9 cellular contexts compared by ENCODE assay signal in genomic region chr6:26217714-26218075, GRCh38.
A peak's percentile ranks its signal among the peaks of the same experiment; 100 is the strongest.
DNase-seq lines count a peak whose midpoint lies in the region; ATAC-seq, FAIRE-seq and TF ChIP-seq lines count a peak whose summit lies in the region.
"Had no signal": no experiment of that assay in that cellular context is flagged by ENCODE, and none has a peak within 500 bp of the region (broad histone marks: within the 10 kb centered on the region; RNA-seq: fewer than 3 reads in every experiment).

No MANE protein-coding gene starts in this region.

- FAIRE-seq in endothelial cell of umbilical vein (lab: Jason Lieb, UNC), result peak; percentile 65
- FAIRE-seq: islet of Langerhans had no signal

- no peaks in the 10 kb centered on the region for H3K9me1 ChIP-seq in endothelial cell of umbilical vein (replicated peaks; ENCODE audit: control insufficient read depth, extremely low read depth, insufficient read depth, low read length)

- H3K4me3 ChIP-seq in GM12865 (ENCODE audit: low read depth, low read length) (peak overlapping the region; percentile 56), endothelial cell of umbilical vein (replicated peaks in 1 of 3; ENCODE audit: insufficient read depth in 1 of 3, low read depth in 1 of 3, low read length in 3 of 3) (peak overlapping the region; percentile 22 to 82 (median 42)), prostate gland (peak overlapping the region; percentile 45 to 51)

- H3K9me3 ChIP-seq in endothelial cell of umbilical vein (replicated peaks; ENCODE audit: control insufficient read depth, insufficient read depth, low read length) (no peaks in the 10 kb centered on the region), prostate gland (no peaks in the 10 kb centered on the region)

- H3K9ac ChIP-seq in endothelial cell of umbilical vein (replicated peaks; ENCODE audit: extremely low read depth, insufficient read depth, low read length), result peak overlapping the region; percentile 92

- peak; percentile 66 for DNase-seq in GM12865 (ENCODE audit: low read depth)
- peak; percentile 88 for DNase-seq in NCI-H82 (lab: John Stamatoyannopoulos, UW)
- DNase-seq in endothelial cell of umbilical vein (ENCODE audit: low read depth, low spot score), result no peak
- DNase-seq in prostate gland (ENCODE audit: low spot score), result no peak
- DNase-seq in NCI-H526 treated with DMSO at 0.1 percent for 48 hours (lab: John Stamatoyannopoulos, UW), result no peak
- DNase-seq in hippocampal formation (lab: John Stamatoyannopoulos, UW), result no peak

- dilution Hi-C loops in endothelial cell of umbilical vein (cut with MboI; ENCODE audit: extremely low pct_ligation_motif_present, low sequenced_read_pairs), result no loop called here

- H2AFZ ChIP-seq in endothelial cell of umbilical vein (ENCODE audit: low read depth, low read length), result no peak overlapping the region

- peak overlapping the region; percentile 95 for H3K4me2 ChIP-seq in endothelial cell of umbilical vein (ENCODE audit: insufficient read depth, low read length)

- WGBS in prostate gland, result 11% methylated on average over 10 of the region's 10 CpGs

- intact Hi-C loops in endothelial cell of umbilical vein (cut with micrococcal nuclease) (loop anchor here (1.0 to 2.0 kb wide), 2 partner anchors 17 to 33 kb away; a partner anchor contains a TSS), prostate gland (cut with DNase I) (loop anchor here (2.0 to 5.0 kb wide), 2 partner anchors 67 to 115 kb away; a partner anchor contains a TSS)

- no peaks in the 10 kb centered on the region for H4K20me1 ChIP-seq in endothelial cell of umbilical vein (replicated peaks; ENCODE audit: control insufficient read depth, extremely low read depth, insufficient read depth, low read length)

- TF ChIP-seq POLR2A in endothelial cell of umbilical vein (IDR thresholded peaks at IDR 0.05; ENCODE audit: low read depth, low read length) (no peak), prostate gland (IDR thresholded peaks at IDR 0.05) (no peak)

- H3K4me1 ChIP-seq in endothelial cell of umbilical vein (ENCODE audit: control insufficient read depth, extremely low read depth, insufficient read depth, low read length) (peaks cover 7% of the 10 kb centered on the region), prostate gland (replicated peaks) (peaks cover 3% of the 10 kb centered on the region)

- no peak for TF ChIP-seq CTCF in GM12865 (IDR thresholded peaks at IDR 0.05; ENCODE audit: insufficient read depth, low read depth, low read length, missing control alignments)
- TF ChIP-seq CTCF in endothelial cell of umbilical vein (IDR thresholded peaks at IDR 0.05; ENCODE audit: extremely low read depth in 1 of 2, insufficient read depth in 1 of 2, low read depth in 1 of 2, low read length in 2 of 2), result no peak
- no peak for TF ChIP-seq CTCF in prostate gland (IDR thresholded peaks at IDR 0.05)

- H3K36me3 ChIP-seq in endothelial cell of umbilical vein (ENCODE audit: control insufficient read depth in 2 of 2, extremely low read depth in 1 of 2, insufficient read depth in 2 of 2, low read length in 2 of 2), result no peaks in the 10 kb centered on the region
- no peaks in the 10 kb centered on the region for H3K36me3 ChIP-seq in prostate gland

- ATAC-seq in GM21786 (IDR thresholded peaks at IDR 0.05; ENCODE audit: unreplicated experiment) (no peak), GM19023 (IDR thresholded peaks at IDR 0.05; ENCODE audit: unreplicated experiment) (no peak)

- H3K79me2 ChIP-seq in endothelial cell of umbilical vein (ENCODE audit: control insufficient read depth, insufficient read depth, low read length), result no peaks in the 10 kb centered on the region

- H3K27ac ChIP-seq in endothelial cell of umbilical vein (ENCODE audit: insufficient read depth, low read depth, low read length) (peak overlapping the region; percentile 89), prostate gland (peak overlapping the region; percentile 92)

- H3K27me3 ChIP-seq in endothelial cell of umbilical vein (ENCODE audit: control insufficient read depth in 2 of 2, insufficient read depth in 2 of 2, low read length in 2 of 2) (no peaks in the 10 kb centered on the region), prostate gland (replicated peaks; ENCODE audit: insufficient read depth) (no peaks in the 10 kb centered on the region)

- no TSS peak for BruUV-seq in endothelial cell of umbilical vein (replicated peaks; lab: Mats Ljungman, UMichigan)

- POLR2A ChIA-PET in endothelial cell of umbilical vein (lab: Charles Lee), result interaction anchor here (1.2 to 4.1 kb wide), 10 partner anchors 12 to 191 kb away, joined by 3 to 122 read pairs (median 46); a partner anchor contains a TSS

- CTCF ChIA-PET in endothelial cell of umbilical vein (lab: Charles Lee), result interaction anchor here (1.8 to 3.6 kb wide), 8 partner anchors 13 to 94 kb away, joined by 5 to 30 read pairs (median 12); a partner anchor contains a TSS

TF ChIP-seq in endothelial cell of umbilical vein, 7 proteins besides CTCF, POLR2A, EP300 and RAD21:
- TF ChIP-seq, protein P1, sequence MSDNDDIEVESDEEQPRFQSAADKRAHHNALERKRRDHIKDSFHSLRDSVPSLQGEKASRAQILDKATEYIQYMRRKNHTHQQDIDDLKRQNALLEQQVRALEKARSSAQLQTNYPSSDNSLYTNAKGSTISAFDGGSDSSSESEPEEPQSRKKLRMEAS (IDR thresholded peaks at IDR 0.05; ENCODE audit: insufficient read depth, insufficient read length), result no peak
- no peak for TF ChIP-seq FOS (IDR thresholded peaks at IDR 0.05; ENCODE audit: borderline replicate concordance, insufficient read depth, low read length)
- TF ChIP-seq POLR2AphosphoS5 (IDR thresholded peaks at IDR 0.05; ENCODE audit: insufficient read depth, low read depth, low read length), result no peak
- no peak for TF ChIP-seq EZH2 (IDR thresholded peaks at IDR 0.05; ENCODE audit: borderline replicate concordance, low read depth, low read length, severe bottlenecking)
- TF ChIP-seq JUN (IDR thresholded peaks at IDR 0.05; ENCODE audit: borderline replicate concordance, insufficient read depth, insufficient read length, low read depth), result no peak
- no peak for TF ChIP-seq GATA2 (IDR thresholded peaks at IDR 0.05; ENCODE audit: insufficient read depth, insufficient read length, low read depth, low read length)
- no peak for TF ChIP-seq MYC (IDR thresholded peaks at IDR 0.05; ENCODE audit: low read depth, low read length)

Comparison
In these comparisons a context has a peak if more than half of its experiments do, and no peak if none do; other contexts are left out.
1. DNase-seq: peak in GM12865 (single experiment) and NCI-H82 (single experiment); none in endothelial cell of umbilical vein (single experiment), prostate gland (single experiment), NCI-H526 treated with DMSO at 0.1 percent for 48 hours (single experiment) and hippocampal formation (0 of 2).
2. Peak in every context shown above with its lines, with median percentiles within 50 percentile points of each other: H3K4me3 ChIP-seq.